In genomic region chr2:169365093-169365483, GRCh38 we compare ENCODE assay signal across 9 cellular contexts. TPM values are rescaled to one million over a fixed set of nuclear protein-coding genes. Genes with fewer than 3 reads are reported as not detected.
DNase-seq lines count a peak whose midpoint lies in the region; ATAC-seq and TF ChIP-seq lines count a peak whose summit lies in the region.
"Had no signal": no experiment of that assay in that cellular context is flagged by ENCODE, and none has a peak within 500 bp of the region (broad histone marks: within the 10 kb centered on the region; RNA-seq: fewer than 3 reads in every experiment).

No MANE protein-coding gene starts in this region.

- no peak overlapping the region for H2BK12ac ChIP-seq in trophoblast cell (ENCODE audit: low read length)

- H3K27ac ChIP-seq in HUES48 (ENCODE audit: low read depth, low read length) (peak overlapping the region; percentile 57), colonic mucosa (no peak overlapping the region), trophoblast cell (ENCODE audit: low read depth, low read length) (no peak overlapping the region)

- H3K79me1 ChIP-seq in trophoblast cell (ENCODE audit: low read length) = peaks cover 3% of the 10 kb centered on the region

- no peak overlapping the region for H4K12ac ChIP-seq in trophoblast cell (ENCODE audit: low read depth, low read length)

- peak; percentile 53 for ATAC-seq in GM19463 (IDR thresholded peaks at IDR 0.05; ENCODE audit: unreplicated experiment)

- TF ChIP-seq CTCF in Calu3 (IDR thresholded peaks at IDR 0.05; ENCODE audit: unreplicated experiment) = no peak
- no peak for TF ChIP-seq CTCF in colonic mucosa (IDR thresholded peaks at IDR 0.05)

- H3K79me2 ChIP-seq in trophoblast cell (ENCODE audit: control insufficient read depth, insufficient read depth, low read length, poor library complexity) = no peaks in the 10 kb centered on the region

- H3K27me3 Mint-ChIP-seq in Calu3 (ENCODE audit: unreplicated experiment) = peaks cover 66% of the 10 kb centered on the region

- H3K4me2 ChIP-seq in trophoblast cell (ENCODE audit: low read length) = peak overlapping the region; percentile 93

- peak overlapping the region; percentile 68 for H3K4me3 Mint-ChIP-seq in Calu3 (ENCODE audit: low read depth, unreplicated experiment)

- H2BK120ac ChIP-seq in trophoblast cell (ENCODE audit: insufficient read depth, low read length, poor library complexity) = no peak overlapping the region

- H3K4me1 Mint-ChIP-seq in Calu3 (ENCODE audit: low read depth, unreplicated experiment) = peaks cover 35% of the 10 kb centered on the region

- H3K9me3 ChIP-seq in HUES48 (ENCODE audit: control insufficient read depth, insufficient read depth, low read length) (no peaks in the 10 kb centered on the region), colonic mucosa (no peaks in the 10 kb centered on the region), trophoblast cell (ENCODE audit: insufficient read depth, low read depth, low read length) (peaks cover 2% of the 10 kb centered on the region)

- no peak for DNase-seq in Calu3
- no peak for DNase-seq in colonic mucosa
- DNase-seq in trophoblast cell = no peak
- DNase-seq in iPS-NIHi7 (ENCODE audit: extremely low spot score) = no peak
- no peak for DNase-seq in inferior parietal cortex (ENCODE audit: extremely low spot score)
- no peak for DNase-seq in globus pallidus (ENCODE audit: low spot score)

- peaks cover 54% of the 10 kb centered on the region for H3K27me3 ChIP-seq in HUES48 (ENCODE audit: control insufficient read depth, insufficient read depth, low read length)
- H3K27me3 ChIP-seq in colonic mucosa = peaks cover 29% of the 10 kb centered on the region
- H3K27me3 ChIP-seq in trophoblast cell (ENCODE audit: insufficient read depth, low read length) = peaks cover 21% of the 10 kb centered on the region

- H4K8ac ChIP-seq in trophoblast cell (ENCODE audit: low read depth, low read length) = no peak overlapping the region

- H2BK5ac ChIP-seq in trophoblast cell (ENCODE audit: low read depth, low read length, poor library complexity) = no peak overlapping the region

- no CpG with 5 or more reads among the region's 1 CpG for WGBS in trophoblast cell (ENCODE audit: extremely low coverage, insufficient coverage, insufficient read length)

- H3K4me1 ChIP-seq in HUES48 (ENCODE audit: control insufficient read depth, insufficient read depth, low read length) (peaks cover 28% of the 10 kb centered on the region), colonic mucosa (peaks cover 6% of the 10 kb centered on the region), trophoblast cell (ENCODE audit: control insufficient read depth in 1 of 2, insufficient read depth in 2 of 2, low read length in 2 of 2) (peaks cover 19 to 24% of the 10 kb centered on the region in 2 experiments)

- H3K18ac ChIP-seq in trophoblast cell (ENCODE audit: low read length) = no peak overlapping the region

- no peak overlapping the region for H4K91ac ChIP-seq in trophoblast cell (ENCODE audit: low read depth, low read length)

- no peak overlapping the region for H3K4ac ChIP-seq in trophoblast cell (ENCODE audit: low read depth, low read length)

- peaks cover 23% of the 10 kb centered on the region for H3K36me3 Mint-ChIP-seq in Calu3 (ENCODE audit: insufficient read depth, unreplicated experiment)

- H3K14ac ChIP-seq in trophoblast cell (ENCODE audit: low read length) = no peak overlapping the region

- CTCF ChIA-PET in Calu3 (lab: Charles Lee) = no interaction called here

- no peak overlapping the region for H3K23ac ChIP-seq in trophoblast cell (ENCODE audit: low read length)

- no TSS peak for BruUV-seq in Calu3 (replicated peaks; lab: Mats Ljungman, UMichigan)

- no peak overlapping the region for H3K27ac Mint-ChIP-seq in Calu3 (ENCODE audit: unreplicated experiment)

- H3K9me3 Mint-ChIP-seq in Calu3 (ENCODE audit: low read depth, unreplicated experiment) = no peaks in the 10 kb centered on the region

- peak overlapping the region; percentile 70 for H3K4me3 ChIP-seq in HUES48 (ENCODE audit: low read depth, low read length)
- peak overlapping the region; percentile 40 for H3K4me3 ChIP-seq in colonic mucosa
- no peak overlapping the region for H3K4me3 ChIP-seq in trophoblast cell (ENCODE audit: low read depth, low read length)

- intact Hi-C loops in Calu3 (cut with micrococcal nuclease; ENCODE audit: unreplicated experiment) (no loop called here), colonic mucosa (cut with DNase I) (no loop called here)

- no peak overlapping the region for H2AK5ac ChIP-seq in trophoblast cell (ENCODE audit: low read length)

- H3K9ac ChIP-seq in HUES48 (ENCODE audit: low read depth, low read length) (peak overlapping the region; percentile 41), colonic mucosa (ENCODE audit: low read depth in 2 of 2, low read length in 2 of 2) (no peak overlapping the region), trophoblast cell (ENCODE audit: low read length) (no peak overlapping the region)

- no peaks in the 10 kb centered on the region for H3K36me3 ChIP-seq in HUES48 (ENCODE audit: control insufficient read depth, insufficient read depth, low read length)
- no peaks in the 10 kb centered on the region for H3K36me3 ChIP-seq in colonic mucosa
- no peaks in the 10 kb centered on the region for H3K36me3 ChIP-seq in trophoblast cell (ENCODE audit: control insufficient read depth in 1 of 2, insufficient read depth in 2 of 2, low read length in 2 of 2)

- no peak overlapping the region for H2AFZ ChIP-seq in trophoblast cell (ENCODE audit: insufficient read depth, low read length, poor library complexity)

RNA-seq across cellular contexts. Expression of gene LRP2, which starts 2.8 kb away (rescaled TPM):
- total RNA-seq in Calu3 (2022) (0.49 and 0.66 TPM in 2 replicates), colonic mucosa (under 1 TPM in 1 of 2 donors, not detected in 1; 0.05 TPM)
- 5.0 and 5.2 TPM in 2 replicates for polyA plus RNA-seq in trophoblast cell (2013)
- total RNA-seq: LHCN-M2 had no signal
